In the genomic region with DNA sequence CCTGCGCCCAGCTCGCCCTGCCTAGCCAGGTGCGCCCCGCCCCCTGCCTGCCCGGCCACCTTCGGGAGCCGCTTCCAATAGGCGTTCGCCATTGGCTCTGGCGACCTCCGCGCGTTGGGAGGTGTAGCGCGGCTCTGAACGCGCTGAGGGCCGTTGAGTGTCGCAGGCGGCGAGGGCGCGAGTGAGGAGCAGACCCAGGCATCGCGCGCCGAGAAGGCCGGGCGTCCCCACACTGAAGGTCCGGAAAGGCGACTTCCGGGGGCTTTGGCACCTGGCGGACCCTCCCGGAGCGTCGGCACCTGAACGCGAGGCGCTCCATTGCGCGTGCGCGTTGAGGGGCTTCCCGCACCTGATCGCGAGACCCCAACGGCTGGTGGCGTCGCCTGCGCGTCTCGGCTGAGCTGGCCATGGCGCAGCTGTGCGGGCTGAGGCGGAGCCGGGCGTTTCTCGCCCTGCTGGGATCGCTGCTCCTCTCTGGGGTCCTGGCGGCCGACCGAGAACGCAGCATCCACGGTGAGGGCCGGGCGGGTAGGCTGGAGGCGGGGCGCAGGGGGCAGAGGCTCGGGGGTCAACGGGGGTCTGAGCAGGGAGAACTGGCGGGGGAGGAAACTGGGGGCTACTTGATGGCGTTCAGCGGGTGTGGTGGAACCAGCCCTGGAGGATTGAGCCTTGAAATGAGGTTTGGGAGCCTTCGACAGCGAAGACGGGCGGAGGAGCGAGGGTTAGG, we compare ENCODE assay signal across 8 cellular contexts. TPM values are rescaled to one million over a fixed set of nuclear protein-coding genes. Genes with fewer than 3 reads are reported as not detected.
DNase-seq lines count a peak whose midpoint lies in the region; ATAC-seq and TF ChIP-seq lines count a peak whose summit lies in the region.

A gene with protein sequence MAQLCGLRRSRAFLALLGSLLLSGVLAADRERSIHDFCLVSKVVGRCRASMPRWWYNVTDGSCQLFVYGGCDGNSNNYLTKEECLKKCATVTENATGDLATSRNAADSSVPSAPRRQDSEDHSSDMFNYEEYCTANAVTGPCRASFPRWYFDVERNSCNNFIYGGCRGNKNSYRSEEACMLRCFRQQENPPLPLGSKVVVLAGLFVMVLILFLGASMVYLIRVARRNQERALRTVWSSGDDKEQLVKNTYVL (plus strand): TSS at position 88 of the 727 bp plus-strand sequence. CDS start 320 bp downstream, at position 408.

- peaks cover 5 to 22% (median 12%) of the 10 kb centered on the region in 9 donors for H3K4me1 ChIP-seq in heart right ventricle

- H3K4me3 Mint-ChIP-seq in activated naive CD4-positive, alpha-beta T cell treated with anti-CD3 and anti-CD28 coated beads for 36 hours, result peak within 1 kb of the TSS; percentile 82
- H3K4me3 Mint-ChIP-seq in activated naive CD8-positive, alpha-beta T cell, result peak within 1 kb of the TSS; percentile 87

- no peaks in the 10 kb centered on the region for H3K9me3 Mint-ChIP-seq in activated naive CD4-positive, alpha-beta T cell treated with anti-CD3 and anti-CD28 coated beads for 36 hours
- H3K9me3 Mint-ChIP-seq in activated naive CD8-positive, alpha-beta T cell (ENCODE audit: low read depth), result no peaks in the 10 kb centered on the region

- CTCF ChIA-PET in activated naive CD4-positive, alpha-beta T cell treated with anti-CD3 and anti-CD28 coated beads for 36 hours (lab: Charles Lee), result interaction anchor here (0.6 to 1.1 kb wide), 3 partner anchors 8 to 72 kb away, joined by 3 read pairs; no protein-coding TSS in a partner anchor

- no peak for TF ChIP-seq CTCF in heart right ventricle (IDR thresholded peaks at IDR 0.05)

- no peaks in the 10 kb centered on the region for H3K9me3 ChIP-seq in heart right ventricle

- DNase-seq in activated naive CD4-positive, alpha-beta T cell treated with anti-CD3 and anti-CD28 coated beads for 36 hours, result no peak
- no peak for DNase-seq in activated naive CD4-positive, alpha-beta T cell treated with Interleukin-2 at 50 U/mL for 16 hours
- DNase-seq in NCI-H2227 (lab: John Stamatoyannopoulos, UW; ENCODE audit: unreplicated experiment) (peak; percentile 99), heart right ventricle (peak in 1 of 2 donors; percentile 33), renal cortical epithelial cell (ENCODE audit: low read depth) (no peak)

- H3K27me3 ChIP-seq in heart right ventricle, result peaks cover 0 to 3% (median 0%) of the 10 kb centered on the region in 7 donors

- H3K4me1 Mint-ChIP-seq in activated naive CD4-positive, alpha-beta T cell treated with anti-CD3 and anti-CD28 coated beads for 36 hours (ENCODE audit: low read depth), result peaks cover 34% of the 10 kb centered on the region
- peaks cover 38% of the 10 kb centered on the region for H3K4me1 Mint-ChIP-seq in activated naive CD8-positive, alpha-beta T cell (ENCODE audit: low read depth)

- H3K27ac ChIP-seq in heart right ventricle, result peak within 1 kb of the TSS in 8 of 10 donors; percentile 29 to 92 (median 54)

- intact Hi-C loops in activated naive CD4-positive, alpha-beta T cell treated with anti-CD3 and anti-CD28 coated beads for 36 hours (cut with micrococcal nuclease), result loop anchor here (1.0 to 10.0 kb wide), 4 partner anchors 52 to 670 kb away; a partner anchor contains a TSS
- intact Hi-C loops in heart right ventricle (cut with DNase I), result loop anchor here in 1 of 10 donors (10.0 kb wide), 1 partner anchor 60 kb away; no protein-coding TSS in a partner anchor

- no peaks in the 10 kb centered on the region for H3K27me3 Mint-ChIP-seq in activated naive CD4-positive, alpha-beta T cell treated with anti-CD3 and anti-CD28 coated beads for 36 hours (ENCODE audit: low read depth)
- H3K27me3 Mint-ChIP-seq in activated naive CD8-positive, alpha-beta T cell, result no peaks in the 10 kb centered on the region

- H3K4me3 ChIP-seq in heart right ventricle, result peak within 1 kb of the TSS; percentile 53 to 71 (median 64)

- H3K27ac Mint-ChIP-seq in activated naive CD4-positive, alpha-beta T cell treated with anti-CD3 and anti-CD28 coated beads for 36 hours, result peak within 1 kb of the TSS; percentile 90
- H3K27ac Mint-ChIP-seq in activated naive CD8-positive, alpha-beta T cell, result peak within 1 kb of the TSS; percentile 86

- WGBS in heart right ventricle, 2 donors, result 13 to 14% methylated on average over 68 to 78 of the region's 78 CpGs

- H3K36me3 ChIP-seq in heart right ventricle, result no peaks in the 10 kb centered on the region

- ATAC-seq in heart right ventricle, result peak; percentile 9 to 61 (median 38)
- no peak for ATAC-seq in HG02870 (IDR thresholded peaks at IDR 0.05; ENCODE audit: unreplicated experiment)
- ATAC-seq in GM18498 (IDR thresholded peaks at IDR 0.05; ENCODE audit: unreplicated experiment), result no peak

- no peaks in the 10 kb centered on the region for H3K36me3 Mint-ChIP-seq in activated naive CD4-positive, alpha-beta T cell treated with anti-CD3 and anti-CD28 coated beads for 36 hours (ENCODE audit: low read depth)
- no peaks in the 10 kb centered on the region for H3K36me3 Mint-ChIP-seq in activated naive CD8-positive, alpha-beta T cell

RNA-seq across cellular contexts. Expression of the gene that starts here (rescaled TPM):
- total RNA-seq in activated naive CD4-positive, alpha-beta T cell treated with anti-CD3 and anti-CD28 coated beads for 36 hours, result 10 to 100 TPM; 35.3 to 36.5 TPM
- total RNA-seq in heart right ventricle, result 10 to 100 TPM in 7 of 10 donors, 1 to 10 TPM in 3; 4.5 to 29.2 (median 12.7) TPM
- 10 to 100 TPM in 1 of 2 donors, 1 to 10 TPM in 1; 3.4 to 12.7 TPM for polyA plus RNA-seq in heart right ventricle
- total RNA-seq in renal cortical epithelial cell, result 535 and 1,121 TPM in 2 replicates

Comparison
In these comparisons a context has a peak if more than half of its experiments do, and no peak if none do; other contexts are left out.
1. RNA of the gene that starts here (total RNA-seq): 535 to 1,121 TPM in renal cortical epithelial cell; 35.3 to 36.5 TPM in activated naive CD4-positive, alpha-beta T cell treated with anti-CD3 and anti-CD28 coated beads for 36 hours and 4.5 to 29.2 TPM in heart right ventricle; every median in the first group is over 10 times any median in the second.
2. ATAC-seq: peak in heart right ventricle (8 of 8); none in HG02870 (single experiment) and GM18498 (single experiment).